Comparison of ENCODE assay signal across 12 cellular contexts in genomic region chr21:18801468-18801867, GRCh38.
A peak's percentile ranks its signal among the peaks of the same experiment; 100 is the strongest.
DNase-seq lines count a peak whose midpoint lies in the region; ATAC-seq and TF ChIP-seq lines count a peak whose summit lies in the region.
"Had no signal": no experiment of that assay in that cellular context is flagged by ENCODE, and none has a peak within 500 bp of the region (broad histone marks: within the 10 kb centered on the region; RNA-seq: fewer than 3 reads in every experiment).

No MANE protein-coding gene starts in this region.

- DNase-seq in SIG-M5 treated with dmso at 0.1 percent for 504 hours (lab: John Stamatoyannopoulos, UW; ENCODE audit: unreplicated experiment): peak; percentile 7
- no peak for DNase-seq in SIG-M5 (lab: John Stamatoyannopoulos, UW)
- peak; percentile 6 for DNase-seq in NB4 (ENCODE audit: low read depth)
- DNase-seq in progenitor cell of endocrine pancreas (ENCODE audit: low spot score, unreplicated experiment): no peak
- no peak for DNase-seq in activated CD4-positive, alpha-beta T cell treated with anti-CD3 and anti-CD28 coated beads, Interleukin-2, amount 50 U/mL, for 1 hour
- DNase-seq in NOMO-1 treated with DMSO at 0.1 percent for 48 hours (lab: John Stamatoyannopoulos, UW; ENCODE audit: unreplicated experiment): no peak
- DNase-seq: activated CD4-positive, alpha-beta T cell treated with anti-CD3 and anti-CD28 coated beads, Interleukin-2, amount 50 U/mL, for 4 hours; NCI-H1436 had no signal

- peaks cover 10% of the 10 kb centered on the region for H3K9me3 Mint-ChIP-seq in progenitor cell of endocrine pancreas (ENCODE audit: low read depth)

- ATAC-seq in HG02610 (IDR thresholded peaks at IDR 0.05; ENCODE audit: unreplicated experiment): no peak
- ATAC-seq: HCT116 had no signal

- H3K4me3 Mint-ChIP-seq in progenitor cell of endocrine pancreas (ENCODE audit: low read depth): no peak overlapping the region
- H3K4me3 Mint-ChIP-seq: activated naive CD4-positive, alpha-beta T cell treated with anti-CD3 and anti-CD28 coated beads, Interleukin-2, amount 50 U/mL, for 24 hours had no signal

- no peaks in the 10 kb centered on the region for H3K27me3 Mint-ChIP-seq in progenitor cell of endocrine pancreas
- H3K27me3 Mint-ChIP-seq: activated naive CD4-positive, alpha-beta T cell treated with anti-CD3 and anti-CD28 coated beads, Interleukin-2, amount 50 U/mL, for 24 hours had no signal

- H3K36me3 Mint-ChIP-seq in progenitor cell of endocrine pancreas (ENCODE audit: insufficient read depth): no peaks in the 10 kb centered on the region
- H3K36me3 Mint-ChIP-seq: activated naive CD4-positive, alpha-beta T cell treated with anti-CD3 and anti-CD28 coated beads, Interleukin-2, amount 50 U/mL, for 24 hours had no signal

- peak; percentile 2 for TF ChIP-seq CTCF in NB4 (IDR thresholded peaks at IDR 0.05; ENCODE audit: low read depth, low read length)
- peak; percentile 78 for TF ChIP-seq CTCF in VCaP (conservative IDR thresholded peaks at IDR 0.05)
- peak; percentile 27 for TF ChIP-seq CTCF in progenitor cell of endocrine pancreas (IDR thresholded peaks at IDR 0.05; ENCODE audit: unreplicated experiment)

- TF ChIP-seq POLR2A in NB4 (IDR thresholded peaks at IDR 0.05; ENCODE audit: extremely low read depth, insufficient read length): no peak

- H3K27ac Mint-ChIP-seq in progenitor cell of endocrine pancreas: no peak overlapping the region
- H3K27ac Mint-ChIP-seq: activated naive CD4-positive, alpha-beta T cell treated with anti-CD3 and anti-CD28 coated beads, Interleukin-2, amount 50 U/mL, for 24 hours had no signal

- H3K4me3 ChIP-seq in NB4 (ENCODE audit: low read depth, low read length): no peak overlapping the region

- H3K27ac ChIP-seq in VCaP: no peak overlapping the region

- H3K4me1 Mint-ChIP-seq in progenitor cell of endocrine pancreas (ENCODE audit: low read depth): no peaks in the 10 kb centered on the region
- H3K4me1 Mint-ChIP-seq: activated naive CD4-positive, alpha-beta T cell treated with anti-CD3 and anti-CD28 coated beads, Interleukin-2, amount 50 U/mL, for 24 hours had no signal

Comparison
In these comparisons a context has a peak if more than half of its experiments do, and no peak if none do; other contexts are left out.
1. DNase-seq: peak in SIG-M5 treated with dmso at 0.1 percent for 504 hours (single experiment) and NB4 (single experiment); none in SIG-M5 (single experiment), progenitor cell of endocrine pancreas (single experiment), activated CD4-positive, alpha-beta T cell treated with anti-CD3 and anti-CD28 coated beads, Interleukin-2, amount 50 U/mL, for 1 hour (single experiment) and NOMO-1 treated with DMSO at 0.1 percent for 48 hours (single experiment).
2. CTCF ChIP-seq: peak in every context shown above with its lines; median percentile 78 in VCaP; 27 in progenitor cell of endocrine pancreas; 2 in NB4.